25 cellular contexts compared by ENCODE assay signal in genomic region chr15:34079904-34080303, GRCh38.
"Had no signal": no experiment of that assay in that cellular context is flagged by ENCODE, and none has a peak within 500 bp of the region (broad histone marks: within the 10 kb centered on the region; RNA-seq: fewer than 3 reads in every experiment).

No MANE protein-coding gene starts in this region.

- H3K4me3 ChIP-seq: gastrocnemius medialis, left lung, prostate gland, right atrium auricular region, spleen, thoracic aorta, tibial nerve, upper lobe of right lung, vagina had no signal

- H3K9me3 ChIP-seq: gastrocnemius medialis, left lung, prostate gland, right atrium auricular region, thoracic aorta, tibial nerve, upper lobe of right lung, vagina had no signal

- H3K27me3 ChIP-seq: gastrocnemius medialis, left lung, right atrium auricular region, spleen, tibial nerve, upper lobe of right lung, vagina had no signal

- H3K27ac ChIP-seq: epithelial cell of prostate, gastrocnemius medialis, left lung, prostate gland, right atrium auricular region, spleen, thoracic aorta, tibial nerve, upper lobe of right lung, vagina had no signal

- ATAC-seq: esophagus mucosa; gastrocnemius medialis; left lung; naive thymus-derived CD8-positive, alpha-beta T cell; sciatic nerve; stimulated activated memory B cell treated with anti-CD40 and anti-IgM and Interleukin-4, amounts not matched to agents 10 μg/mL and 1 μg/mL and 100 μg/mL, for 72 hours; stimulated activated naive CD8-positive, alpha-beta T cell treated with anti-CD3 and anti-CD28 coated beads, Interleukin-15, Interleukin-2, amounts not matched to agents 100 U/mL and 50 U/mL, for 24 hours; upper lobe of right lung had no signal

- H3K4me1 ChIP-seq: gastrocnemius medialis, left lung, right atrium auricular region, spleen, tibial nerve, upper lobe of right lung had no signal

- FAIRE-seq: colon, kidney had no signal

- H3K36me3 ChIP-seq: prostate gland had no signal

- DNase-seq: effector CD8-positive, alpha-beta T cell; endodermal cell; foreskin fibroblast; gastrocnemius medialis; head of caudate nucleus; kidney; left lung; mesenchymal stem cell; naive thymus-derived CD8-positive, alpha-beta T cell; nephron progenitor cell; nucleus accumbens; spleen; stimulated activated CD4-positive, alpha-beta T cell treated with anti-CD3 and anti-CD28 coated beads, Interleukin-4, amount 100 ng/mL, for 4 hours; stimulated activated naive CD8-positive, alpha-beta T cell treated with anti-CD3 and anti-CD28 coated beads, Interleukin-15, Interleukin-2, amounts not matched to agents 100 U/mL and 50 U/mL, for 24 hours; upper lobe of right lung had no signal
